In genomic region chr5:176692835-176693476, GRCh38 we compare ENCODE assay signal across 14 cellular contexts. TPM values are rescaled to one million over a fixed set of nuclear protein-coding genes. Genes with fewer than 3 reads are reported as not detected.
DNase-seq lines count a peak whose midpoint lies in the region; FAIRE-seq and TF ChIP-seq lines count a peak whose summit lies in the region.
"Had no signal": no experiment of that assay in that cellular context is flagged by ENCODE, and none has a peak within 500 bp of the region (broad histone marks: within the 10 kb centered on the region; RNA-seq: fewer than 3 reads in every experiment).

No MANE protein-coding gene starts in this region.

- H3K4me1 Mint-ChIP-seq in progenitor cell of endocrine pancreas (ENCODE audit: low read depth), result peaks cover 35% of the 10 kb centered on the region
- H3K4me1 Mint-ChIP-seq: activated CD4-positive, alpha-beta T cell treated with anti-CD3 and anti-CD28 coated beads, Interleukin-2, amount 10 ng/mL, durations not matched to agents 24 days and 14 days; immature natural killer cell had no signal

- H2BK15ac ChIP-seq in H1 (ENCODE audit: low read length), result 0 out of 2 replicates have a peak overlapping the region, but pooled peaks have one; percentile 36

- CTCF ChIA-PET in H1 (lab: Charles Lee; ENCODE audit: partially characterized antibody), result interaction anchor here (0.7 to 32.2 kb wide), 10 partner anchors 7 to 211 kb away, joined by 3 to 859 read pairs (median 4); no protein-coding TSS in a partner anchor
- CTCF ChIA-PET in OCI-LY7 (lab: Charles Lee; ENCODE audit: unreplicated experiment), result no interaction called here

- peak overlapping the region; percentile 13 for H3K27ac Mint-ChIP-seq in progenitor cell of endocrine pancreas
- H3K27ac Mint-ChIP-seq: activated CD4-positive, alpha-beta T cell treated with anti-CD3 and anti-CD28 coated beads, Interleukin-2, amount 10 ng/mL, durations not matched to agents 24 days and 14 days; immature natural killer cell; T-helper 17 cell had no signal

- no peak for TF ChIP-seq RAD21 in H1 (IDR thresholded peaks at IDR 0.05 in 1 of 2, conservative IDR thresholded peaks at IDR 0.05 in 1 of 2; ENCODE audit: low read depth in 2 of 2, low read length in 2 of 2)

- POLR2A ChIA-PET in H1 (lab: Charles Lee; ENCODE audit: partially characterized antibody), result interaction anchor here (0.8 to 2.8 kb wide), 6 partner anchors 10 to 63 kb away, joined by 3 to 13 read pairs (median 5); partner anchors contain the start of genes EIF4E1B and SNCB
- POLR2A ChIA-PET in OCI-LY7 (lab: Charles Lee), result interaction anchor here (0.6 to 0.9 kb wide), 3 partner anchors 11 to 42 kb away, joined by 3 to 4 read pairs (median 3); no protein-coding TSS in a partner anchor

- no peak overlapping the region for H3K14ac ChIP-seq in H1 (ENCODE audit: insufficient read length)

- no peak overlapping the region for H4K5ac ChIP-seq in H1 (ENCODE audit: insufficient read length, low read depth, low read length)

- H3K4me2 ChIP-seq in H1 (ENCODE audit: insufficient read depth in 1 of 2, low read depth in 2 of 2, low read length in 2 of 2) (no peak overlapping the region), OCI-LY7 (ENCODE audit: low read length) (no peak overlapping the region)

- no peaks in the 10 kb centered on the region for H3K79me1 ChIP-seq in H1 (ENCODE audit: low read depth, low read length)

- H3K56ac ChIP-seq in H1 (replicated peaks; ENCODE audit: insufficient read length, low read depth, low read length), result no peak overlapping the region

- H2BK120ac ChIP-seq in H1 (replicated peaks; ENCODE audit: low read depth, low read length), result no peak overlapping the region

- H3K4me1 ChIP-seq in H1 (replicated peaks in 1 of 4; ENCODE audit: control insufficient read depth in 3 of 4, insufficient read depth in 4 of 4, low read length in 3 of 4) (peaks cover 16 to 38% (median 28%) of the 10 kb centered on the region in 4 experiments), spleen (peaks cover 0 to 22% (median 7%) of the 10 kb centered on the region in 6 donors), OCI-LY7 (ENCODE audit: insufficient read depth, low read length, poor library complexity, severe bottlenecking) (no peaks in the 10 kb centered on the region)
- H3K4me1 ChIP-seq: psoas muscle had no signal

- H3K27me3 Mint-ChIP-seq in progenitor cell of endocrine pancreas, result peaks cover 44% of the 10 kb centered on the region

- H3K27ac ChIP-seq in H1 (ENCODE audit: low read depth, low read length) (no peak overlapping the region), spleen (no peak overlapping the region), OCI-LY7 (ENCODE audit: low read depth, low read length, poor library complexity, severe bottlenecking) (no peak overlapping the region)
- H3K27ac ChIP-seq: cardiac muscle cell, psoas muscle had no signal

- no peaks in the 10 kb centered on the region for H4K20me1 ChIP-seq in H1 (replicated peaks in 1 of 2; ENCODE audit: control insufficient read depth in 1 of 2, insufficient read depth in 2 of 2, low read length in 2 of 2)
- H4K20me1 ChIP-seq in OCI-LY7 (ENCODE audit: insufficient read depth, low read length), result no peaks in the 10 kb centered on the region

- TF ChIP-seq POLR2A in H1 (IDR thresholded peaks at IDR 0.05; ENCODE audit: control extremely low read depth in 1 of 2, low read depth in 2 of 2, low read length in 2 of 2) (no peak), spleen (IDR thresholded peaks at IDR 0.05) (no peak)

- H4K8ac ChIP-seq in H1 (ENCODE audit: extremely low read depth, insufficient read depth, low read length), result no peak overlapping the region

- BruUV-seq in OCI-LY7 (replicated peaks; lab: Mats Ljungman, UMichigan), result no TSS peak

- H3K9me3 Mint-ChIP-seq in progenitor cell of endocrine pancreas (ENCODE audit: low read depth), result no peaks in the 10 kb centered on the region
- H3K9me3 Mint-ChIP-seq: activated CD4-positive, alpha-beta T cell treated with anti-CD3 and anti-CD28 coated beads, Interleukin-2, amount 10 ng/mL, durations not matched to agents 24 days and 14 days had no signal

- H2BK20ac ChIP-seq in H1 (ENCODE audit: low read length), result peak overlapping the region; percentile 82; the same call in 1 of the 2 replicates

- H3K79me2 ChIP-seq in H1 (ENCODE audit: control insufficient read depth in 1 of 2, insufficient read depth in 2 of 2, low read length in 2 of 2), result no peaks in the 10 kb centered on the region
- H3K79me2 ChIP-seq in OCI-LY7 (ENCODE audit: insufficient read depth, low read depth, low read length), result no peaks in the 10 kb centered on the region

- H2BK12ac ChIP-seq in H1 (ENCODE audit: low read depth, low read length), result peak overlapping the region; percentile 78; the same call in 1 of the 2 replicates

- no peak for TF ChIP-seq EP300 in H1 (IDR thresholded peaks at IDR 0.05; ENCODE audit: borderline replicate concordance in 1 of 2, low read depth in 2 of 2, low read length in 2 of 2)

- peak overlapping the region; percentile 54 for H3K4me3 Mint-ChIP-seq in progenitor cell of endocrine pancreas (ENCODE audit: low read depth)
- H3K4me3 Mint-ChIP-seq: activated CD4-positive, alpha-beta T cell treated with anti-CD3 and anti-CD28 coated beads, Interleukin-2, amount 10 ng/mL, durations not matched to agents 24 days and 14 days; immature natural killer cell; T-helper 17 cell had no signal

- no peak overlapping the region for H3K23ac ChIP-seq in H1 (ENCODE audit: insufficient read length)

- H3K27me3 ChIP-seq in H1 (replicated peaks in 1 of 4; ENCODE audit: control insufficient read depth in 3 of 4, extremely low read depth in 1 of 4, insufficient read depth in 3 of 4, low read length in 3 of 4), result peaks cover 0 to 3% (median under 1%) of the 10 kb centered on the region in 4 experiments; a peak in 4 of 7 replicates
- H3K27me3 ChIP-seq in spleen (replicated peaks in 1 of 7), result peaks cover 0 to 95% (median 40%) of the 10 kb centered on the region in 7 donors

- no peaks in the 10 kb centered on the region for H3K9me2 ChIP-seq in OCI-LY7 (ENCODE audit: insufficient read depth, low read length)

- no peak for TF ChIP-seq CTCF in H1 (IDR thresholded peaks at IDR 0.05; ENCODE audit: control extremely low read depth in 1 of 3, insufficient read depth in 1 of 3, low read depth in 1 of 3, low read length in 3 of 3)
- TF ChIP-seq CTCF in progenitor cell of endocrine pancreas (IDR thresholded peaks at IDR 0.05; ENCODE audit: unreplicated experiment), result no peak
- TF ChIP-seq CTCF in spleen (IDR thresholded peaks at IDR 0.05 in 8 of 11, conservative IDR thresholded peaks at IDR 0.05 in 3 of 11), result no peak
- no peak for TF ChIP-seq CTCF in OCI-LY7 (conservative IDR thresholded peaks at IDR 0.05; ENCODE audit: low read length)

- 0 out of 2 replicates have a peak overlapping the region, but pooled peaks have one; percentile 16 for H3K18ac ChIP-seq in H1 (ENCODE audit: extremely low read depth, low read length)

- no peak overlapping the region for H4K91ac ChIP-seq in H1 (replicated peaks; ENCODE audit: insufficient read length, low read length)

- no peak overlapping the region for H3K9ac ChIP-seq in H1 (replicated peaks in 1 of 4; ENCODE audit: extremely low read depth in 1 of 4, low read depth in 3 of 4, low read length in 3 of 4)

- H3K4me3 ChIP-seq in H1 (ENCODE audit: extremely low read depth in 1 of 4, insufficient read depth in 2 of 4, low read depth in 3 of 4, low read length in 4 of 4), result no peak overlapping the region
- H3K4me3 ChIP-seq in spleen, result no peak overlapping the region
- no peak overlapping the region for H3K4me3 ChIP-seq in OCI-LY7 (ENCODE audit: low read depth, low read length, poor library complexity, severe bottlenecking)
- H3K4me3 ChIP-seq: cardiac muscle cell, psoas muscle had no signal

- H3K9me3 ChIP-seq in H1 (ENCODE audit: insufficient read depth in 2 of 2, low read depth in 1 of 2, low read length in 1 of 2) (no peaks in the 10 kb centered on the region), spleen (peaks cover 0 to 8% (median 2%) of the 10 kb centered on the region in 8 donors), OCI-LY7 (ENCODE audit: low read length) (no peaks in the 10 kb centered on the region)
- H3K9me3 ChIP-seq: psoas muscle had no signal

- no peaks in the 10 kb centered on the region for H3K36me3 ChIP-seq in H1 (ENCODE audit: control insufficient read depth in 2 of 4, insufficient read depth in 4 of 4, low read length in 3 of 4)
- no peaks in the 10 kb centered on the region for H3K36me3 ChIP-seq in spleen
- no peaks in the 10 kb centered on the region for H3K36me3 ChIP-seq in OCI-LY7 (ENCODE audit: insufficient read depth, low read length)
- H3K36me3 ChIP-seq: cardiac muscle cell had no signal

- H3K23me2 ChIP-seq in H1 (ENCODE audit: low read depth, low read length), result no peaks in the 10 kb centered on the region; the same call in 1 of the 2 replicates

- H3K4ac ChIP-seq in H1 (replicated peaks; ENCODE audit: insufficient read length, low read depth, low read length), result no peak overlapping the region

- H2AK5ac ChIP-seq in H1 (ENCODE audit: low read depth, low read length), result no peak overlapping the region

- no peaks in the 10 kb centered on the region for H3K36me3 Mint-ChIP-seq in progenitor cell of endocrine pancreas (ENCODE audit: insufficient read depth)

- peak; percentile 86 for DNase-seq in HT-29 (ENCODE audit: low spot score)
- DNase-seq in NCI-H2081 treated with DMSO at 0.1 percent for 48 hours (lab: John Stamatoyannopoulos, UW), result peak; percentile 42
- no peak for DNase-seq in H1 (ENCODE audit: low read depth in 1 of 2, low spot score in 2 of 2)
- DNase-seq in progenitor cell of endocrine pancreas (ENCODE audit: low spot score, unreplicated experiment), result no peak
- no peak for DNase-seq in spleen
- no peak for DNase-seq in kidney glomerular epithelial cell (lab: John Stamatoyannopoulos, UW)
- DNase-seq in OCI-LY7 (ENCODE audit: low spot score), result no peak
- DNase-seq: activated CD4-positive, alpha-beta T cell treated with anti-CD3 and anti-CD28 coated beads, Interleukin-2, amount 10 ng/mL, durations not matched to agents 24 days and 14 days; C1 segment of cervical spinal cord; immature natural killer cell; NCI-H524 treated with DMSO at 0.1 percent for 48 hours; psoas muscle; T-helper 17 cell had no signal

- WGBS in H1 (ENCODE audit: extremely low coverage in 1 of 2, insufficient coverage in 1 of 2, insufficient read length in 1 of 2, insufficient replicate concordance in 2 of 2, low coverage in 1 of 2, low lambda C conversion rate in 2 of 2, missing lambda C conversion rate in 1 of 2), 2 experiments, result 55% methylated on average over 13 of the region's 13 CpGs; no CpG with 5 or more reads in 1 of the 2 experiments
- WGBS in spleen, 5 donors, result 18 to 27% (median 21%) methylated on average over 13 of the region's 13 CpGs

- H2AFZ ChIP-seq in H1 (ENCODE audit: low read length) (no peak overlapping the region), OCI-LY7 (ENCODE audit: low read length) (no peak overlapping the region)

- intact Hi-C loops in spleen (cut with DNase I; ENCODE audit: low total_unique reads) (no loop called here), OCI-LY7 (cut with micrococcal nuclease; ENCODE audit: unreplicated experiment) (no loop called here)

- peak overlapping the region; percentile 73; the same call in 1 of the 2 replicates for H2BK5ac ChIP-seq in H1 (ENCODE audit: low read depth, low read length)

- FAIRE-seq in H1 (lab: Jason Lieb, UNC), result no peak

RNA-seq across cellular contexts. Expression of gene TSPAN17, which starts 45.7 kb away (rescaled TPM):
- 25.6 and 34.2 TPM in 2 replicates for total RNA-seq in HT-29 (2014; rRNA removed; shearing (Covaris generic))
- total RNA-seq in H1 (2021; fragmentation: NEBNext Ultra II Directional; extraction: Animal tissue kit (Norgen Biotek cat#: 25700)), result 53.7 and 54.7 TPM in 2 replicates
- polyA plus RNA-seq in H1 (2011; rRNA removed), result 41.5 and 54.8 TPM in 2 replicates
- 55.9 TPM for polyA plus RNA-seq in H1 (2011; cell fraction: cytosol; rRNA removed)
- 75.9 TPM for polyA plus RNA-seq in H1 (2011; cell fraction: nucleus; rRNA removed)
- 34.3 to 51.2 TPM (median 49.7 TPM) in 4 replicates for polyA plus RNA-seq in H1 (2012, experiment 1 of 2)
- polyA plus RNA-seq in H1 (2012, experiment 2 of 2), result 65.9 TPM
- polyA plus RNA-seq in H1 (2013, experiment 1 of 2), result 29.8 TPM
- 33.1 TPM for polyA plus RNA-seq in H1 (2013, experiment 2 of 2)
- polyA minus RNA-seq in H1 (2011; rRNA and poly(A)+ RNA removed), result 50.7 and 74.4 TPM in 2 replicates
- polyA minus RNA-seq in H1 (2011; cell fraction: cytosol; rRNA and poly(A)+ RNA removed), result 32.1 TPM
- polyA minus RNA-seq in H1 (2011; cell fraction: nucleus; rRNA and poly(A)+ RNA removed), result 29.1 TPM
- 37.3 and 37.5 TPM in 2 replicates for total RNA-seq in progenitor cell of endocrine pancreas
- 10 to 100 TPM; 18.4 to 36.4 (median 24.1) TPM for total RNA-seq in spleen
- polyA plus RNA-seq in spleen, result 10 to 100 TPM; 15.3 to 33.3 (median 22.6) TPM
- total RNA-seq in OCI-LY7 (2014; rRNA removed; shearing (Covaris generic)), result 9.3 and 10.3 TPM in 2 replicates
- total RNA-seq in OCI-LY7 (2022), result 18.4 and 23.3 TPM in 2 replicates

Comparison
In these comparisons a context has a peak if more than half of its experiments do, and no peak if none do; other contexts are left out.
1. DNase-seq: peak in HT-29 (single experiment) and NCI-H2081 treated with DMSO at 0.1 percent for 48 hours (single experiment); none in H1 (0 of 2), progenitor cell of endocrine pancreas (single experiment), spleen (single experiment), kidney glomerular epithelial cell (single experiment) and OCI-LY7 (single experiment).